In the genomic region with DNA sequence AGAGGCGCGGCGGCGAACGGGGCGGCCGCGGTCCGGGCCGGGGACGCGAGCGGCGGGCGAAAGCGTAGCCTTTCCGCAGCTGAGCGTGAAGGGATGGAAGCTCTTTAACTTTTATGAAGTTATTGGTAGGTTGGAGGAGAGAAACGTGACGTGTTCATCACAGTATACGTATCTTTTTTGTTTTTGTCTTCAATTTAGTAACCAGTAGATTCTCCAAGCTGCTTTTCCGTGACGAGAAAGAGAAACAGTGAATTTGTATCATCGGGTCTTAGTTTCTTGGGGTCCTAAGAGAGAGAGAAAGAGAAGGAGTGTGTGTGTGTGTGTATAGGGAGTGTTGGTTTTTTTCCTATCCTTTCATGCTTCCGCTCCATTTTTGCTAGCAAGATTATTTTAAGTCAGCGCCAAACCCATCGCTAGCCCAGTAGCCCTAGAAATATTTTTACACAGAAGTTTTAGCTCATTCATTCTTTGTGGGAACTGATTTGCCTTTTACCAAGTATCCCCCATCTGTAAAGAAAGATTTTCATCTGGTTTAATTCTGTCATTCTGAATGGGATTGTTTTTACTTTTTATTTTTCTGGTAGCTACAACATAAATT, we compare ENCODE assay signal across 8 cellular contexts. TPM values are rescaled to one million over a fixed set of nuclear protein-coding genes. Genes with fewer than 3 reads are reported as not detected.
DNase-seq lines count a peak whose midpoint lies in the region; ATAC-seq and TF ChIP-seq lines count a peak whose summit lies in the region.

No MANE protein-coding gene starts in this region.

- H3K27ac Mint-ChIP-seq in CD8-positive, alpha-beta T cell: peak overlapping the region; percentile 92
- no peak overlapping the region for H3K27ac Mint-ChIP-seq in neural progenitor cell

- H3K4me1 Mint-ChIP-seq in CD8-positive, alpha-beta T cell (ENCODE audit: low read depth): peaks cover 57% of the 10 kb centered on the region
- peaks cover 27% of the 10 kb centered on the region for H3K4me1 Mint-ChIP-seq in neural progenitor cell

- H3K4me3 Mint-ChIP-seq in CD8-positive, alpha-beta T cell: peak overlapping the region; percentile 89
- peak overlapping the region; percentile 89 for H3K4me3 Mint-ChIP-seq in neural progenitor cell

- CTCF ChIA-PET in CD8-positive, alpha-beta T cell (lab: Charles Lee): interaction anchor here (1.0 kb wide), 1 partner anchor 65 kb away, joined by 3 read pairs; no protein-coding TSS in a partner anchor

- no peaks in the 10 kb centered on the region for H3K27me3 ChIP-seq in CD8-positive, alpha-beta T cell (ENCODE audit: insufficient read depth, low read length)
- H3K27me3 ChIP-seq in duodenal mucosa (ENCODE audit: control insufficient read depth in 1 of 2, insufficient read depth in 2 of 2, low read length in 2 of 2): no peaks in the 10 kb centered on the region
- no peaks in the 10 kb centered on the region for H3K27me3 ChIP-seq in neural progenitor cell

- no peaks in the 10 kb centered on the region for H3K9me3 Mint-ChIP-seq in CD8-positive, alpha-beta T cell
- no peaks in the 10 kb centered on the region for H3K9me3 Mint-ChIP-seq in neural progenitor cell

- H2AFZ ChIP-seq in neural progenitor cell (replicated peaks): no peak overlapping the region

- H3K9ac ChIP-seq in duodenal mucosa (ENCODE audit: low read depth in 1 of 2, low read length in 2 of 2): peak overlapping the region; percentile 73 to 91
- peak overlapping the region; percentile 70 for H3K9ac ChIP-seq in neural progenitor cell

- DNase-seq in CD8-positive, alpha-beta T cell: no peak
- DNase-seq in LNCaP clone FGC (ENCODE audit: low read depth) (no peak), neural progenitor cell (ENCODE audit: low spot score) (no peak), NCI-H2029 treated with DMSO at 0.1 percent for 48 hours (lab: John Stamatoyannopoulos, UW) (no peak), NCI-H226 (no peak)

- peaks cover under 1% of the 10 kb centered on the region for H3K36me3 ChIP-seq in CD8-positive, alpha-beta T cell (ENCODE audit: insufficient read depth, low read length)
- H3K36me3 ChIP-seq in duodenal mucosa (ENCODE audit: control insufficient read depth in 1 of 2, insufficient read depth in 2 of 2, low read length in 2 of 2) (peaks cover 5 to 13% of the 10 kb centered on the region in 2 donors), neural progenitor cell (no peaks in the 10 kb centered on the region)

- H4K20me1 ChIP-seq in neural progenitor cell (ENCODE audit: low read depth): peaks cover 73% of the 10 kb centered on the region

- H3K4me1 ChIP-seq in CD8-positive, alpha-beta T cell (ENCODE audit: insufficient read depth, low read length): peaks cover 37% of the 10 kb centered on the region
- H3K4me1 ChIP-seq in duodenal mucosa (ENCODE audit: control insufficient read depth in 1 of 2, insufficient read depth in 2 of 2, low read length in 2 of 2) (peaks cover 29% of the 10 kb centered on the region in 2 donors), neural progenitor cell (peaks cover 16% of the 10 kb centered on the region)

- POLR2A ChIA-PET in CD8-positive, alpha-beta T cell (lab: Charles Lee): interaction anchor here (0.6 to 1.8 kb wide), 5 partner anchors 10 to 530 kb away, joined by 3 to 5 read pairs (median 3); partner anchors contain the start of gene DTYMK

- H3K27ac ChIP-seq in CD8-positive, alpha-beta T cell (ENCODE audit: low read depth, low read length): peak overlapping the region; percentile 80
- H3K27ac ChIP-seq in duodenal mucosa (ENCODE audit: low read depth, low read length) (no peak overlapping the region), neural progenitor cell (no peak overlapping the region)

- H3K27me3 Mint-ChIP-seq in CD8-positive, alpha-beta T cell (ENCODE audit: low read depth): no peaks in the 10 kb centered on the region
- H3K27me3 Mint-ChIP-seq in neural progenitor cell (ENCODE audit: insufficient read depth, low read depth): no peaks in the 10 kb centered on the region

- TF ChIP-seq CTCF in CD8-positive, alpha-beta T cell (IDR thresholded peaks at IDR 0.05): no peak
- no peak for TF ChIP-seq CTCF in LNCaP clone FGC (IDR thresholded peaks at IDR 0.05; ENCODE audit: control insufficient read depth, extremely low read depth, insufficient read depth)
- no peak for TF ChIP-seq CTCF in neural progenitor cell (IDR thresholded peaks at IDR 0.05)

- H3K4me3 ChIP-seq in CD8-positive, alpha-beta T cell (ENCODE audit: low read depth, low read length): peak overlapping the region; percentile 95
- H3K4me3 ChIP-seq in LNCaP clone FGC (ENCODE audit: low read depth, low read length) (peak overlapping the region; percentile 82), duodenal mucosa (ENCODE audit: low read depth in 1 of 2, low read length in 2 of 2) (peak overlapping the region; percentile 81 to 92), neural progenitor cell (peak overlapping the region; percentile 99)

- H3K36me3 Mint-ChIP-seq in CD8-positive, alpha-beta T cell: peaks cover 13% of the 10 kb centered on the region
- peaks cover 15% of the 10 kb centered on the region for H3K36me3 Mint-ChIP-seq in neural progenitor cell

- H3K4me2 ChIP-seq in neural progenitor cell: peak overlapping the region; percentile 85

- H3K79me2 ChIP-seq in neural progenitor cell (ENCODE audit: low read depth): peaks cover 85% of the 10 kb centered on the region

- H3F3A ChIP-seq in neural progenitor cell (ENCODE audit: low read depth): peaks cover 9% of the 10 kb centered on the region

- intact Hi-C loops in CD8-positive, alpha-beta T cell (cut with DNase I, micrococcal nuclease): loop anchor here (1.0 to 5.0 kb wide), 2 partner anchors 96 to 131 kb away; partner anchors contain the start of genes D2HGDH (in 1 of the 2) and STK25 (in 1 of the 2)

- H3K9me3 ChIP-seq in CD8-positive, alpha-beta T cell (ENCODE audit: low read length): no peaks in the 10 kb centered on the region
- no peaks in the 10 kb centered on the region for H3K9me3 ChIP-seq in duodenal mucosa (ENCODE audit: control insufficient read depth in 1 of 2, low read length in 2 of 2)
- H3K9me3 ChIP-seq in neural progenitor cell (ENCODE audit: low read depth): no peaks in the 10 kb centered on the region

- peak; percentile 24 for ATAC-seq in CD8-positive, alpha-beta T cell
- ATAC-seq in HG03108 (IDR thresholded peaks at IDR 0.05; ENCODE audit: unreplicated experiment): no peak
- ATAC-seq in HG02973 (IDR thresholded peaks at IDR 0.05; ENCODE audit: unreplicated experiment): no peak

RNA-seq across cellular contexts. Expression of gene ATG4B, which starts 0.7 kb away (rescaled TPM):
- 10 to 100 TPM; 94.0 to 94.5 TPM for total RNA-seq in CD8-positive, alpha-beta T cell
- 80.7 and 114 TPM in 2 replicates for total RNA-seq in neural progenitor cell (ENCODE audit: low replicate concordance)

RNA-seq across cellular contexts. Expression of gene THAP4, which starts 1.2 kb away (rescaled TPM):
- 10 to 100 TPM; 19.5 to 24.3 TPM for total RNA-seq in CD8-positive, alpha-beta T cell
- total RNA-seq in neural progenitor cell (ENCODE audit: low replicate concordance): 25.6 and 43.2 TPM in 2 replicates

RNA-seq across cellular contexts. Expression of gene DTYMK, which starts 48.5 kb away (rescaled TPM):
- total RNA-seq in CD8-positive, alpha-beta T cell: 1 to 10 TPM; 3.7 to 6.0 TPM
- 43.4 and 59.9 TPM in 2 replicates for total RNA-seq in neural progenitor cell (ENCODE audit: low replicate concordance)
